ENCODE assay signal across 9 cellular contexts in genomic region chr3:126208618-126209256, GRCh38. TPM values are rescaled to one million over a fixed set of nuclear protein-coding genes. Genes with fewer than 3 reads are reported as not detected.
A peak's percentile ranks its signal among the peaks of the same experiment; 100 is the strongest.
DNase-seq lines count a peak whose midpoint lies in the region; ATAC-seq and TF ChIP-seq lines count a peak whose summit lies in the region.
"Had no signal": no experiment of that assay in that cellular context is flagged by ENCODE, and none has a peak within 500 bp of the region (broad histone marks: within the 10 kb centered on the region; RNA-seq: fewer than 3 reads in every experiment).

No MANE protein-coding gene starts in this region.

- H3K36me3 ChIP-seq in colonic mucosa = no peaks in the 10 kb centered on the region
- H3K36me3 ChIP-seq: HAP-1 had no signal

- TF ChIP-seq CTCF in colonic mucosa (IDR thresholded peaks at IDR 0.05) = no peak

- ATAC-seq in GM21737 (IDR thresholded peaks at IDR 0.05; ENCODE audit: unreplicated experiment) (no peak), GM19452 (IDR thresholded peaks at IDR 0.05; ENCODE audit: unreplicated experiment) (no peak), GM18511 (IDR thresholded peaks at IDR 0.05; ENCODE audit: unreplicated experiment) (no peak), GM21786 (IDR thresholded peaks at IDR 0.05; ENCODE audit: unreplicated experiment) (no peak)

- intact Hi-C loops in colonic mucosa (cut with DNase I) = no loop called here

- no peak overlapping the region for H3K4me3 ChIP-seq in colonic mucosa
- H3K4me3 ChIP-seq: HAP-1 had no signal

- DNase-seq in Daoy (ENCODE audit: low read depth) (peak; percentile 97), NCI-H226 (peak; percentile 91), colonic mucosa (peak; percentile 90), myocyte (ENCODE audit: low read depth) (peak; percentile 92)

- H3K4me1 ChIP-seq in colonic mucosa = no peaks in the 10 kb centered on the region

- H3K27me3 ChIP-seq in colonic mucosa = peaks cover 11% of the 10 kb centered on the region

- H3K9me3 ChIP-seq in colonic mucosa = no peaks in the 10 kb centered on the region
- H3K9me3 ChIP-seq: HAP-1 had no signal

- no peak overlapping the region for H3K27ac ChIP-seq in colonic mucosa

- H3K9ac ChIP-seq in colonic mucosa (ENCODE audit: low read depth in 2 of 2, low read length in 2 of 2) = no peak overlapping the region

RNA-seq across cellular contexts. Expression of gene ALDH1L1, which starts 28.4 kb away (rescaled TPM):
- total RNA-seq in Daoy (2014; rRNA removed; shearing (Covaris generic)) = 0.11 TPM in 1 of 2 replicates, not detected in the other
- total RNA-seq in colonic mucosa (10 to 100 TPM; 15.3 to 25.6 TPM), myocyte (0.10 TPM in 1 of 2 replicates, not detected in the other)
- 0.09 TPM for polyA plus RNA-seq in myocyte (2012)

Comparison
In these comparisons a context has a peak if more than half of its experiments do, and no peak if none do; other contexts are left out.
1. RNA of gene ALDH1L1, which starts 28.4 kb away (total RNA-seq): 15.3 to 25.6 TPM in colonic mucosa; 0.11 TPM in Daoy and 0.10 TPM in myocyte; every median in the first group is over 10 times any median in the second.
2. Peak in every context shown above with its lines, with median percentiles within 50 percentile points of each other: DNase-seq.